ENCODE assay signal across 14 cellular contexts in the genomic region with DNA sequence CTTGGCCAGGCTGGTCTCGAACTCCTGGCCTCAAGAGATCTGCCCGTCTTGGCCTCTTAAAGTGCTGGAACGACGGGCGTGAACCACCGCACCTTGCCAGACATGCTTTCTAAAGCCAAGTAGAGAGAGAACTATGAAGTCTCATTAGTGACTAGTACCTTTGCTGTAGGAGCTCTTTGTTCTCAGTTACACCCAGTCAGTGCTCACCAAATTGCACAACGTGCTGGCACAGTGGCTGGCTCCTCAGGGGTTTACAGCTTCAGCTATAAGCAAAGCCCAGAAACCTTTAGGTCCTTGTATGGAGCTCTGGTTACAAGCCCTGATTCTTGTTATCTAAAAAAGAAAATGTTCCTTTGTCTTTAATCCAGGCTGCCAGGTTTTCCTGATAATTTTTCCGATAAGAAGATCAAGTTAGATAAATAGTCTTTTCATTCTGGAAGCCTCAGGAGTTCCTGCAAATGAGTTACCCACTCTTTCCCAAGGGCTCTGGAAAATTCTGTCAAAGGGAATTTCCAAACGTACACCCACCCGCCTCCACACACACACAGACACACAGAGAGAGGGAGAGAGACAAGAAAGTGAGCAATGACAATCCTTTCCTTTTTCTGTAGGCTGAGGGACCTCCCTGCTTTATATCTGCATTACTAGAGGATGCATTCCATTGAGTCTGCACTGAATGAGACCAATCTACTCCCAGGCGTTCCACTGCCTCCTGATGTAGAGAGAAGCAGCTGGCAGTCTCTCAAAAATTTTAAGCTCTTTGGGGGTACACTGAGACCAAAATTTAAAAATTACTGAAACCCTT.
A peak's percentile ranks its signal among the peaks of the same experiment; 100 is the strongest.
DNase-seq lines count a peak whose midpoint lies in the region; ATAC-seq and TF ChIP-seq lines count a peak whose summit lies in the region.
"Had no signal": no experiment of that assay in that cellular context is flagged by ENCODE, and none has a peak within 500 bp of the region (broad histone marks: within the 10 kb centered on the region; RNA-seq: fewer than 3 reads in every experiment).

No MANE protein-coding gene starts in this region.

- no peaks in the 10 kb centered on the region for H3K27me3 ChIP-seq in adipocyte (replicated peaks; ENCODE audit: control insufficient read depth, insufficient read depth, low read length)
- H3K27me3 ChIP-seq in testis = no peaks in the 10 kb centered on the region

- intact Hi-C loops in head of caudate nucleus (cut with DNase I) (no loop called here), mucosa of descending colon (cut with DNase I, micrococcal nuclease) (no loop called here), posterior vena cava (cut with DNase I) (no loop called here), testis (cut with DNase I; ENCODE audit: low total_unique reads) (no loop called here)

- DNase-seq in NCI-H1436 (lab: John Stamatoyannopoulos, UW) = peak; percentile 55
- DNase-seq in adipocyte (ENCODE audit: low read depth) = peak; percentile 16
- DNase-seq in head of caudate nucleus = peak in 31 of 42 donors; percentile 7 to 71 (median 37)
- DNase-seq in putamen (ENCODE audit: low spot score) = peak; percentile 76
- no peak for DNase-seq in mucosa of descending colon
- DNase-seq in posterior vena cava (ENCODE audit: low spot score) = no peak
- DNase-seq in testis = no peak
- DNase-seq: activated gamma-delta T cell treated with Interleukin-2 at 50 U/mL for 16 hours, immature natural killer cell, Karpas-422, NCI-H146, NCI-H526, right cardiac atrium, T-helper 17 cell had no signal

- no peak overlapping the region for H3K4me3 ChIP-seq in adipocyte (ENCODE audit: low read length)
- H3K4me3 ChIP-seq in mucosa of descending colon = no peak overlapping the region
- H3K4me3 ChIP-seq in testis = no peak overlapping the region

- H3K4me1 ChIP-seq in adipocyte (ENCODE audit: control insufficient read depth, insufficient read depth, low read length) (peaks cover 7% of the 10 kb centered on the region), mucosa of descending colon (ENCODE audit: low read depth) (no peaks in the 10 kb centered on the region), testis (no peaks in the 10 kb centered on the region)

- H3K9me3 ChIP-seq in adipocyte (ENCODE audit: control insufficient read depth, low read length) (no peaks in the 10 kb centered on the region), mucosa of descending colon (no peaks in the 10 kb centered on the region), testis (no peaks in the 10 kb centered on the region)

- WGBS in testis, 2 donors = 83 to 87% methylated on average over 11 of the region's 11 CpGs

- no peak for ATAC-seq in mucosa of descending colon
- ATAC-seq: right cardiac atrium, T-helper 17 cell had no signal

- H3K9ac ChIP-seq in adipocyte (ENCODE audit: low read length) = no peak overlapping the region

- TF ChIP-seq POLR2A in testis (IDR thresholded peaks at IDR 0.05) = no peak

- TF ChIP-seq CTCF in mucosa of descending colon (IDR thresholded peaks at IDR 0.05) (no peak), testis (IDR thresholded peaks at IDR 0.05) (no peak)

- H3K36me3 ChIP-seq in adipocyte (ENCODE audit: control insufficient read depth, insufficient read depth, low read length, severe bottlenecking) (no peaks in the 10 kb centered on the region), mucosa of descending colon (ENCODE audit: low read depth) (no peaks in the 10 kb centered on the region), testis (ENCODE audit: low read depth, missing control alignments) (no peaks in the 10 kb centered on the region)

- H3K27ac ChIP-seq in testis = no peak overlapping the region

Comparison
In these comparisons a context has a peak if more than half of its experiments do, and no peak if none do; other contexts are left out.
1. DNase-seq: peak in NCI-H1436 (single experiment), adipocyte (single experiment), head of caudate nucleus (31 of 42) and putamen (single experiment); none in mucosa of descending colon (0 of 3), posterior vena cava (single experiment) and testis (single experiment).